ENCODE assay signal across 8 cellular contexts in the genomic region with DNA sequence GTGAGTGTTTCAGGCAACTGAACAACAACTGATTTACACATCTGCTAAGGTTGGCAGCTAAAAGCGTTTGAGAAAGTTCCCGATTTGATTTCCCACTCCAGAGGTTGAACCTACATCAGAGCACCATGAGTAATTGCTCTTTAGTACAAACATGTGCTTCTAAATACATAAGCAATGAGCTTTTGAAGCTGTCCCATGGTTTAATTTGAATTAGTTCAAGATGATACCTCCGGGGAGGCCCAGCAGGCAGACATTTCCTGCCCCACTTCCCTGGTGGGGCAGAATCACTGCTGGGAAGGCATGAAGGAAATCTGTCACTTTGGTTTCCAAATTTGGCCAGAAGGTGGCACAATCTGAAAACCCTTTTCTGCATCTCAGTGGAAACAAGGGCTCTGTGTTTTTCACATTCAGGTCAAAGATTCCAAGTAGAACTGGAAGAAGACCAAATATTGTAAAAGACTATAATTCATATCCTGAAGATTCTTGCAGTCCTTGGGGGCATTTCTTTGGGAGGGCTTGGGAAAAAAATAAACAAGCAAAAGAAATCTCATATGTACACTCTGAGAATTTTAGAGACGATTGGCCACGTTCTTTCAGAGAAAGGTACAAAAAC.
DNase-seq lines count a peak whose midpoint lies in the region; ATAC-seq and TF ChIP-seq lines count a peak whose summit lies in the region.

No MANE protein-coding gene starts in this region.

- peak; percentile 12 for DNase-seq in NCI-H146 (lab: John Stamatoyannopoulos, UW)
- no peak for DNase-seq in NCI-H146 treated with DMSO at 0.1 percent for 48 hours (lab: John Stamatoyannopoulos, UW; ENCODE audit: unreplicated experiment)
- peak; percentile 43 for DNase-seq in HPDE6-E6E7 (ENCODE audit: extremely low spot score)
- DNase-seq in cerebellum (ENCODE audit: low spot score): peak; percentile 60
- DNase-seq in kidney glomerular epithelial cell (lab: John Stamatoyannopoulos, UW): peak; percentile 30
- DNase-seq in stimulated activated naive B cell treated with anti-CD40 and anti-IgM and Interleukin-4, amounts not matched to agents 10 μg/mL and 1 μg/mL and 100 μg/mL, for 72 hours: no peak
- DNase-seq in effector memory CD4-positive, alpha-beta T cell: no peak

- H3K9me3 ChIP-seq in effector memory CD4-positive, alpha-beta T cell (ENCODE audit: control insufficient read depth, low read length): no peaks in the 10 kb centered on the region

- ATAC-seq in stimulated activated naive B cell treated with anti-CD40 and anti-IgM and Interleukin-4, amounts not matched to agents 10 μg/mL and 1 μg/mL and 100 μg/mL, for 72 hours (replicated peaks): peak; percentile 49 to 51

- no peak overlapping the region for H3K27ac Mint-ChIP-seq in stimulated activated naive B cell treated with anti-CD40 and anti-IgM and Interleukin-4, amounts not matched to agents 10 μg/mL and 1 μg/mL and 100 μg/mL, for 72 hours

- no peaks in the 10 kb centered on the region for H3K27me3 Mint-ChIP-seq in stimulated activated naive B cell treated with anti-CD40 and anti-IgM and Interleukin-4, amounts not matched to agents 10 μg/mL and 1 μg/mL and 100 μg/mL, for 72 hours

- H3K4me3 ChIP-seq in effector memory CD4-positive, alpha-beta T cell (ENCODE audit: insufficient read depth, low read depth, low read length, poor library complexity, severe bottlenecking): no peak overlapping the region

- H3K4me3 Mint-ChIP-seq in stimulated activated naive B cell treated with anti-CD40 and anti-IgM and Interleukin-4, amounts not matched to agents 10 μg/mL and 1 μg/mL and 100 μg/mL, for 72 hours: no peak overlapping the region

- H3K4me1 ChIP-seq in effector memory CD4-positive, alpha-beta T cell (ENCODE audit: control insufficient read depth, insufficient read depth, low read length, poor library complexity, severe bottlenecking): no peaks in the 10 kb centered on the region

- H3K27me3 ChIP-seq in effector memory CD4-positive, alpha-beta T cell (replicated peaks; ENCODE audit: control insufficient read depth, insufficient read depth, low read length, poor library complexity, severe bottlenecking): no peaks in the 10 kb centered on the region

- no peaks in the 10 kb centered on the region for H3K36me3 Mint-ChIP-seq in stimulated activated naive B cell treated with anti-CD40 and anti-IgM and Interleukin-4, amounts not matched to agents 10 μg/mL and 1 μg/mL and 100 μg/mL, for 72 hours

- H3K27ac ChIP-seq in effector memory CD4-positive, alpha-beta T cell (ENCODE audit: insufficient read depth, low read length, poor library complexity, severe bottlenecking): no peak overlapping the region

- H3K4me1 Mint-ChIP-seq in stimulated activated naive B cell treated with anti-CD40 and anti-IgM and Interleukin-4, amounts not matched to agents 10 μg/mL and 1 μg/mL and 100 μg/mL, for 72 hours: peaks cover 14 to 32% of the 10 kb centered on the region in 2 donors

- no peaks in the 10 kb centered on the region for H3K36me3 ChIP-seq in effector memory CD4-positive, alpha-beta T cell (ENCODE audit: control insufficient read depth, insufficient read depth, low read length)

- H3K9me3 Mint-ChIP-seq in stimulated activated naive B cell treated with anti-CD40 and anti-IgM and Interleukin-4, amounts not matched to agents 10 μg/mL and 1 μg/mL and 100 μg/mL, for 72 hours: no peaks in the 10 kb centered on the region

TF ChIP-seq in PFSK-1, 5 proteins besides CTCF, POLR2A, EP300 and RAD21:
- TF ChIP-seq TAF1 (IDR thresholded peaks at IDR 0.05; ENCODE audit: borderline replicate concordance, insufficient read depth, low read length) (no peak), SIN3A (IDR thresholded peaks at IDR 0.05; ENCODE audit: borderline replicate concordance, insufficient read depth, low read length) (peak; percentile 62; the same call in 1 of the 2 replicates)

Comparison
In these comparisons a context has a peak if more than half of its experiments do, and no peak if none do; other contexts are left out.
1. DNase-seq: peak in NCI-H146 (single experiment), HPDE6-E6E7 (single experiment), cerebellum (single experiment) and kidney glomerular epithelial cell (single experiment); none in NCI-H146 treated with DMSO at 0.1 percent for 48 hours (single experiment), stimulated activated naive B cell treated with anti-CD40 and anti-IgM and Interleukin-4, amounts not matched to agents 10 μg/mL and 1 μg/mL and 100 μg/mL, for 72 hours (single experiment) and effector memory CD4-positive, alpha-beta T cell (0 of 3).